In genomic region chr11:61718046-61718531, GRCh38 we compare ENCODE assay signal across 9 cellular contexts. TPM values are rescaled to one million over a fixed set of nuclear protein-coding genes. Genes with fewer than 3 reads are reported as not detected.
DNase-seq lines count a peak whose midpoint lies in the region; ATAC-seq and TF ChIP-seq lines count a peak whose summit lies in the region.
"Had no signal": no experiment of that assay in that cellular context is flagged by ENCODE, and none has a peak within 500 bp of the region (broad histone marks: within the 10 kb centered on the region; RNA-seq: fewer than 3 reads in every experiment).

No MANE protein-coding gene starts in this region.

- no peaks in the 10 kb centered on the region for H3K9me3 ChIP-seq in ES-I3 (ENCODE audit: control insufficient read depth, insufficient read depth, low read length)
- H3K9me3 ChIP-seq in iPS-18c (ENCODE audit: control insufficient read depth, insufficient read depth, low read length) = no peaks in the 10 kb centered on the region
- no peaks in the 10 kb centered on the region for H3K9me3 ChIP-seq in sigmoid colon
- H3K9me3 ChIP-seq: colonic mucosa had no signal

- DNase-seq in astrocyte of the cerebellum (ENCODE audit: low read depth) (no peak), sigmoid colon (no peak), NCI-H128 (lab: John Stamatoyannopoulos, UW; ENCODE audit: unreplicated experiment) (no peak), Calu3 (no peak), NOMO-1 treated with DMSO at 0.1 percent for 48 hours (lab: John Stamatoyannopoulos, UW; ENCODE audit: unreplicated experiment) (no peak)
- DNase-seq: colonic mucosa had no signal

- H3K27ac Mint-ChIP-seq in Calu3 (ENCODE audit: unreplicated experiment) = no peak overlapping the region

- H3K27me3 ChIP-seq in sigmoid colon = no peaks in the 10 kb centered on the region
- H3K27me3 ChIP-seq: colonic mucosa had no signal

- H3K27me3 Mint-ChIP-seq in Calu3 (ENCODE audit: unreplicated experiment) = no peaks in the 10 kb centered on the region

- BruUV-seq in Calu3 (replicated peaks; lab: Mats Ljungman, UMichigan) = no TSS peak

- intact Hi-C loops in sigmoid colon (cut with DNase I) (loop anchor here (5.0 kb wide), 1 partner anchor 36 kb away; the partner anchor contains the start of gene DAGLA), Calu3 (cut with micrococcal nuclease; ENCODE audit: unreplicated experiment) (no loop called here)

- H3K9ac ChIP-seq in ES-I3 (ENCODE audit: low read depth, low read length) = peak overlapping the region; percentile 33

- H3K36me3 ChIP-seq in ES-I3 (ENCODE audit: insufficient read depth, low read length) = no peaks in the 10 kb centered on the region
- peaks cover 0 to 6% (median 0%) of the 10 kb centered on the region in 4 donors for H3K36me3 ChIP-seq in sigmoid colon
- H3K36me3 ChIP-seq: colonic mucosa had no signal

- CTCF ChIA-PET in Calu3 (lab: Charles Lee) = interaction anchor here (0.6 kb wide), 1 partner anchor 8 kb away, joined by 3 read pairs; no protein-coding TSS in a partner anchor

- no peak overlapping the region for H3K4me3 Mint-ChIP-seq in Calu3 (ENCODE audit: low read depth, unreplicated experiment)

- no peak for TF ChIP-seq POLR2A in sigmoid colon (IDR thresholded peaks at IDR 0.05)

- peaks cover 13% of the 10 kb centered on the region for H3K4me1 Mint-ChIP-seq in Calu3 (ENCODE audit: low read depth, unreplicated experiment)

- H3K4me3 ChIP-seq in astrocyte of the cerebellum (ENCODE audit: low read depth, low read length) (peak overlapping the region; percentile 43), iPS-18c (ENCODE audit: insufficient read depth, low read depth, low read length) (peak overlapping the region; percentile 0; the same call in 1 of the 2 replicates), sigmoid colon (peak overlapping the region; percentile 43 to 51 (median 48))

- no peak for ATAC-seq in HG03378 (IDR thresholded peaks at IDR 0.05; ENCODE audit: unreplicated experiment)

- TF ChIP-seq EP300 in sigmoid colon (IDR thresholded peaks at IDR 0.05) = no peak

- H3K9me3 Mint-ChIP-seq in Calu3 (ENCODE audit: low read depth, unreplicated experiment) = no peaks in the 10 kb centered on the region

- no peak for TF ChIP-seq CTCF in astrocyte of the cerebellum (IDR thresholded peaks at IDR 0.05; ENCODE audit: low read depth, low read length, missing control alignments)
- TF ChIP-seq CTCF in sigmoid colon (IDR thresholded peaks at IDR 0.05) = no peak
- no peak for TF ChIP-seq CTCF in Calu3 (IDR thresholded peaks at IDR 0.05; ENCODE audit: unreplicated experiment)

- H3K36me3 Mint-ChIP-seq in Calu3 (ENCODE audit: insufficient read depth, unreplicated experiment) = no peaks in the 10 kb centered on the region

- peaks cover 27% of the 10 kb centered on the region for H3K4me1 ChIP-seq in ES-I3 (ENCODE audit: insufficient read depth, low read length)
- H3K4me1 ChIP-seq in sigmoid colon = peaks cover 0 to 21% (median 20%) of the 10 kb centered on the region in 4 donors

- peak overlapping the region; percentile 63 to 69 (median 66) for H3K27ac ChIP-seq in sigmoid colon
- H3K27ac ChIP-seq: colonic mucosa had no signal

- WGBS in sigmoid colon, 2 donors = 31 to 53% methylated on average over 9 of the region's 9 CpGs

- in situ Hi-C loops in astrocyte of the cerebellum (cut with HindIII; ENCODE audit: low sequenced_read_pairs) = no loop called here

RNA-seq across cellular contexts. Expression of gene MYRF, which starts 34.3 kb away (rescaled TPM):
- under 1 TPM; under 0.01 to 0.83 (median 0.60) TPM for total RNA-seq in sigmoid colon
- 1 to 10 TPM in 2 of 3 donors, under 1 TPM in 1; 0.46 to 6.4 (median 1.8) TPM for polyA plus RNA-seq in sigmoid colon
- total RNA-seq in Calu3 (2022) = 91.4 and 139 TPM in 2 replicates

RNA-seq across cellular contexts. Expression of gene DAGLA, which starts 37.9 kb away (rescaled TPM):
- total RNA-seq in sigmoid colon = 1 to 10 TPM; 1.8 to 4.2 (median 2.0) TPM
- polyA plus RNA-seq in sigmoid colon = 1 to 10 TPM; 1.8 to 6.2 (median 2.4) TPM
- total RNA-seq in Calu3 (2022) = 7.5 and 9.0 TPM in 2 replicates

Comparison
In these comparisons a context has a peak if more than half of its experiments do, and no peak if none do; other contexts are left out.
1. RNA of gene MYRF, which starts 34.3 kb away (total RNA-seq): 91.4 to 139 TPM in Calu3; under 0.01 to 0.83 TPM in sigmoid colon; every median in the first group is over 10 times any median in the second.
2. Peak in every context shown above with its lines, with median percentiles within 50 percentile points of each other: H3K4me3 ChIP-seq.